Comparison of ENCODE assay signal across 8 cellular contexts in the genomic region with DNA sequence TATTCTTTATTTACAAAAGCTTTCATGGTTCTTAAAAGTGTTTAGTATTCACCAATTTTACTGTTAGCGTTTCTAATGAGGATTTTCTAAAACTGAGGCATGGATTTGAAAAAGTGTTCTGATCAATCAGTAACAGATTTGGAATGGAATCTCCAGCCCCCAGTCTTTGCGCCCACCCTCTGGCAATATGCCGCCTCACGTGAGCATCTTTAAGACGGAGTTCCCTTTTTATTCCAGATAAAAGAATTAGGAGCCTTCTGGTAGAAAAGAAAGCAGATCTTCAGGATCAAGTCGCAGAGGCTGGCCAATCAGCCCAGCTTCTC. TPM values are rescaled to one million over a fixed set of nuclear protein-coding genes. Genes with fewer than 3 reads are reported as not detected.
DNase-seq lines count a peak whose midpoint lies in the region; ATAC-seq, FAIRE-seq and TF ChIP-seq lines count a peak whose summit lies in the region.

No MANE protein-coding gene starts in this region.

- H3K4me3 Mint-ChIP-seq in activated CD4-positive, alpha-beta T cell treated with anti-CD3 and anti-CD28 coated beads, Interleukin-2, amount 10 ng/mL, durations not matched to agents 24 days and 14 days, result peak overlapping the region; percentile 88
- peak overlapping the region; percentile 89 for H3K4me3 Mint-ChIP-seq in activated naive CD8-positive, alpha-beta T cell treated with anti-CD3 and anti-CD28 coated beads for 36 hours

- ATAC-seq in GM19452 (IDR thresholded peaks at IDR 0.05; ENCODE audit: unreplicated experiment), result no peak

- peaks cover 16 to 24% of the 10 kb centered on the region in 2 donors for H3K4me1 ChIP-seq in kidney (ENCODE audit: control insufficient read depth in 1 of 2, insufficient read depth in 1 of 2, low read depth in 1 of 2, low read length in 2 of 2)
- peaks cover 25% of the 10 kb centered on the region for H3K4me1 ChIP-seq in stomach smooth muscle (ENCODE audit: control insufficient read depth, insufficient read depth, low read length)

- H3K36me3 Mint-ChIP-seq in activated CD4-positive, alpha-beta T cell treated with anti-CD3 and anti-CD28 coated beads, Interleukin-2, amount 10 ng/mL, durations not matched to agents 24 days and 14 days (ENCODE audit: low read depth), result no peaks in the 10 kb centered on the region
- H3K36me3 Mint-ChIP-seq in activated naive CD8-positive, alpha-beta T cell treated with anti-CD3 and anti-CD28 coated beads for 36 hours, result no peaks in the 10 kb centered on the region

- H3K9me3 ChIP-seq in kidney (ENCODE audit: control insufficient read depth in 1 of 2, low read length in 2 of 2) (no peaks in the 10 kb centered on the region), stomach smooth muscle (ENCODE audit: control insufficient read depth in 2 of 2, low read length in 2 of 2) (no peaks in the 10 kb centered on the region)

- no peak for FAIRE-seq in kidney (lab: Jason Lieb, UNC)

- H3K36me3 ChIP-seq in kidney (ENCODE audit: control insufficient read depth in 1 of 2, insufficient read depth in 2 of 2, low read length in 2 of 2) (no peaks in the 10 kb centered on the region), stomach smooth muscle (ENCODE audit: control insufficient read depth in 2 of 2, insufficient read depth in 2 of 2, low read length in 2 of 2) (no peaks in the 10 kb centered on the region)

- no peak for TF ChIP-seq CTCF in kidney (IDR thresholded peaks at IDR 0.05; ENCODE audit: borderline replicate concordance, extremely low read depth, insufficient read depth)

- peaks cover 56% of the 10 kb centered on the region for H3K27me3 Mint-ChIP-seq in activated CD4-positive, alpha-beta T cell treated with anti-CD3 and anti-CD28 coated beads, Interleukin-2, amount 10 ng/mL, durations not matched to agents 24 days and 14 days
- H3K27me3 Mint-ChIP-seq in activated naive CD8-positive, alpha-beta T cell treated with anti-CD3 and anti-CD28 coated beads for 36 hours, result peaks cover 8% of the 10 kb centered on the region

- DNase-seq in activated CD4-positive, alpha-beta T cell treated with anti-CD3 and anti-CD28 coated beads, Interleukin-2, amount 10 ng/mL, durations not matched to agents 24 days and 14 days, result no peak
- DNase-seq in activated CD4-positive, alpha-beta T cell treated with anti-CD3 and anti-CD28 coated beads for 4 hours, result no peak
- DNase-seq in activated naive CD8-positive, alpha-beta T cell treated with anti-CD3 and anti-CD28 coated beads for 36 hours, result no peak
- DNase-seq in kidney (no peak), islet precursor cell (no peak), NCI-H2196 treated with DMSO at 0.1 percent for 48 hours (lab: John Stamatoyannopoulos, UW; ENCODE audit: unreplicated experiment) (no peak)

- H3K9me3 Mint-ChIP-seq in activated CD4-positive, alpha-beta T cell treated with anti-CD3 and anti-CD28 coated beads, Interleukin-2, amount 10 ng/mL, durations not matched to agents 24 days and 14 days, result no peaks in the 10 kb centered on the region
- H3K9me3 Mint-ChIP-seq in activated naive CD8-positive, alpha-beta T cell treated with anti-CD3 and anti-CD28 coated beads for 36 hours, result no peaks in the 10 kb centered on the region

- H3K4me1 Mint-ChIP-seq in activated CD4-positive, alpha-beta T cell treated with anti-CD3 and anti-CD28 coated beads, Interleukin-2, amount 10 ng/mL, durations not matched to agents 24 days and 14 days, result peaks cover 7% of the 10 kb centered on the region
- H3K4me1 Mint-ChIP-seq in activated naive CD8-positive, alpha-beta T cell treated with anti-CD3 and anti-CD28 coated beads for 36 hours, result peaks cover 14% of the 10 kb centered on the region

- peak overlapping the region in 1 of 2 donors; percentile 84 for H3K9ac ChIP-seq in kidney (ENCODE audit: low read length in 2 of 2)
- peak overlapping the region; percentile 60 to 78 for H3K9ac ChIP-seq in stomach smooth muscle (ENCODE audit: low read length in 2 of 2)

- H3K4me3 ChIP-seq in kidney (ENCODE audit: low read length in 2 of 2), result peak overlapping the region; percentile 63 to 74
- H3K4me3 ChIP-seq in stomach smooth muscle (ENCODE audit: low read length in 2 of 2), result peak overlapping the region; percentile 69 to 81

- H3K27me3 ChIP-seq in stomach smooth muscle (ENCODE audit: control insufficient read depth in 1 of 2, insufficient read depth in 2 of 2, low read length in 2 of 2), result no peaks in the 10 kb centered on the region

- intact Hi-C loops in activated CD4-positive, alpha-beta T cell treated with anti-CD3 and anti-CD28 coated beads, Interleukin-2, amount 10 ng/mL, durations not matched to agents 24 days and 14 days (cut with micrococcal nuclease), result loop anchor here (2.0 kb wide), 1 partner anchor 26 kb away; no protein-coding TSS in a partner anchor
- intact Hi-C loops in kidney (cut with DNase I), result no loop called here

- H3K27ac ChIP-seq in kidney (ENCODE audit: low read depth in 2 of 2, low read length in 2 of 2) (peak overlapping the region; percentile 83 to 86), stomach smooth muscle (ENCODE audit: low read length) (no peak overlapping the region)

- no peak overlapping the region for H3K27ac Mint-ChIP-seq in activated CD4-positive, alpha-beta T cell treated with anti-CD3 and anti-CD28 coated beads, Interleukin-2, amount 10 ng/mL, durations not matched to agents 24 days and 14 days
- H3K27ac Mint-ChIP-seq in activated naive CD8-positive, alpha-beta T cell treated with anti-CD3 and anti-CD28 coated beads for 36 hours, result peak overlapping the region; percentile 58

RNA-seq across cellular contexts. Expression of gene TBC1D16, which starts 1.1 kb away (rescaled TPM):
- 1.4 and 1.9 TPM in 2 replicates for total RNA-seq in activated CD4-positive, alpha-beta T cell treated with anti-CD3 and anti-CD28 coated beads, Interleukin-2, amount 10 ng/mL, durations not matched to agents 24 days and 14 days
- total RNA-seq in activated naive CD8-positive, alpha-beta T cell treated with anti-CD3 and anti-CD28 coated beads for 36 hours, result 1 to 10 TPM; 8.8 to 9.0 TPM
- 68.0 TPM for total RNA-seq in kidney
- 9.1 TPM for polyA plus RNA-seq in kidney (ENCODE audit: insufficient read depth, low read depth, low replicate concordance)

RNA-seq across cellular contexts. Expression of gene CCDC40, which starts 1.8 kb away (rescaled TPM):
- 0.37 and 0.54 TPM in 2 replicates for total RNA-seq in activated CD4-positive, alpha-beta T cell treated with anti-CD3 and anti-CD28 coated beads, Interleukin-2, amount 10 ng/mL, durations not matched to agents 24 days and 14 days
- total RNA-seq in activated naive CD8-positive, alpha-beta T cell treated with anti-CD3 and anti-CD28 coated beads for 36 hours, result 1 to 10 TPM; 1.2 to 1.3 TPM
- 22.6 TPM for total RNA-seq in kidney
- polyA plus RNA-seq in kidney (ENCODE audit: insufficient read depth, low read depth, low replicate concordance), result 5.1 TPM

Comparison
In these comparisons a context has a peak if more than half of its experiments do, and no peak if none do; other contexts are left out.
1. RNA of gene CCDC40, which starts 1.8 kb away (total RNA-seq): 22.6 TPM in kidney (single experiment); 1.2 to 1.3 TPM in activated naive CD8-positive, alpha-beta T cell treated with anti-CD3 and anti-CD28 coated beads for 36 hours and 0.37 to 0.54 TPM in activated CD4-positive, alpha-beta T cell treated with anti-CD3 and anti-CD28 coated beads, Interleukin-2, amount 10 ng/mL, durations not matched to agents 24 days and 14 days; every median in the first group is over 10 times any median in the second.